8 cellular contexts compared by ENCODE assay signal in the genomic region with DNA sequence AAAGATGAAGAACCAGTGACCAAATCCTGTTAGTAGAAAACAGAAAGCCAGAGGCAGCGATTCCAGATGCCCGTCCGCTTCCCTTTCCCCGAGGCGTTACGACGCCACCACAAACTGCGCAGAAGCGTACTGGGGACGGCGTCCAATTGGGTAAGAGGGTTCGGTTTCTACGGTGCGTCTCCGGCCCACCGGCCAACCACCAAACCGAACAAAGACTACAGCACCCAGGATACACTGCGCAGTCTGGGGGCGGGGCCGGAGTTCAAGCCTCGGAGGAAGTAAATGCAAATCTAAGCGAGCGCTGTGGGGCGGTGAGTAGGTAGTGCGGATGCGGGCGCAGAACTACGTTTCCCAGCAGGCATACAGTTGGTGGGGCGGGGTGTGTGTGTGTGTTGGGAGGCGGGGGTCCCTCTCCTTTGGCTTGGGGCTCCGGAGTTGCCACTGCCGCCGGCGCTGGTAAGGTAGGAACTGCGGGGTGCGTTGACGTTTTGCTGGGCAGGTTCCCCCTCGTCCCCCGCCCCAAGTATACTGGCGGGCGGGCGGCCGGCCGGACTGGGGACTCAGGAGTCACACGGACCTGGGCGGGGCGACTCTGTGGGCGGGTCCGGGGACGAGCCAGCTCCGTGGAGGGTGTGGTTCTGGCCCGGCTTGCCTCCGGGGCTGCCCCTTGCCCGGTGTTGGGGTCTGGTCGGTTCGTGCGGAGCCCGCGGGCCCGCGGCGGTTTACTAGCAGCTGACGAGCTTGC. TPM values are rescaled to one million over a fixed set of nuclear protein-coding genes. Genes with fewer than 3 reads are reported as not detected.
DNase-seq lines count a peak whose midpoint lies in the region; ATAC-seq and TF ChIP-seq lines count a peak whose summit lies in the region.

A gene with protein sequence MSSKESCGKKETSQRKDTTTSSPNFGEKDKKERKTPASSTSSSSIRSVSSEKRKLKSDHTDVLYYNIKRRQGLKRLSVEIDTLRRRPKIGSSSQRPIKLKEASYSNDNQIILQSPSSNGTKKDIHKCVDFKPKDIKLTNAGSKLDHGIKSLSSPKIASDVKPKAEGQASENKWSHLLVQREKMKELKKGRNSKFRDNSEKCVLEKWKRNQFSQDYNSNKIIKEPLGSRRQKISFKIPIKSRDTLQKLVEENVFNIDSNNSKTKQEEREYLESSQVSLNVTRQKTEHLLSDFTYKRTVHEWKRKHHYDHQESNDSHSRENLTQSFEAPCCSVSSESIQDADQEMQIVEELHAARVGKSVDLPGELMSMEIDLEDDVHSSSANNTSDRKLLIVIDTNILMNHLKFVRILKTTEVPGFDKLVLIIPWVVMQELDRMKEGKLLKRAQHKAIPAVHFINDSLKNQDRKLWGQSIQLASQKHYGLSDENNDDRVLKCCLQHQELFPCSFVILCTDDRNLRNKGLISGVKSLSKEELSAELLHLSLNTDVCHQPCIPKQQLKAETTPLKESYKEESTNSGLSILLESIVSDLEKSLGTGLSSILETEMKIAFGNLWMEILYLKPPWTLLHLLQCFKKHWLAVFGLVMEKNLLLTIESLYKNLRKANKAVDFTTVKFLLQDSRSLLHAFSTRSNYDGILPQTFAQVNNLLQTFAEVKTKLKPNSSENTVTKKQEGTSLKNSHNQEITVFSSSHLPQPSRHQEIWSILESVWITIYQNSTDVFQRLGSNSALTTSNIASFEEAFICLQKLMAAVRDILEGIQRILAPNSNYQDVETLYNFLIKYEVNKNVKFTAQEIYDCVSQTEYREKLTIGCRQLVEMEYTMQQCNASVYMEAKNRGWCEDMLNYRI (plus strand): TSS at position 314 of the 745 bp plus-strand sequence. CDS start 3,675 bp downstream, outside the sequence.
A gene with protein sequence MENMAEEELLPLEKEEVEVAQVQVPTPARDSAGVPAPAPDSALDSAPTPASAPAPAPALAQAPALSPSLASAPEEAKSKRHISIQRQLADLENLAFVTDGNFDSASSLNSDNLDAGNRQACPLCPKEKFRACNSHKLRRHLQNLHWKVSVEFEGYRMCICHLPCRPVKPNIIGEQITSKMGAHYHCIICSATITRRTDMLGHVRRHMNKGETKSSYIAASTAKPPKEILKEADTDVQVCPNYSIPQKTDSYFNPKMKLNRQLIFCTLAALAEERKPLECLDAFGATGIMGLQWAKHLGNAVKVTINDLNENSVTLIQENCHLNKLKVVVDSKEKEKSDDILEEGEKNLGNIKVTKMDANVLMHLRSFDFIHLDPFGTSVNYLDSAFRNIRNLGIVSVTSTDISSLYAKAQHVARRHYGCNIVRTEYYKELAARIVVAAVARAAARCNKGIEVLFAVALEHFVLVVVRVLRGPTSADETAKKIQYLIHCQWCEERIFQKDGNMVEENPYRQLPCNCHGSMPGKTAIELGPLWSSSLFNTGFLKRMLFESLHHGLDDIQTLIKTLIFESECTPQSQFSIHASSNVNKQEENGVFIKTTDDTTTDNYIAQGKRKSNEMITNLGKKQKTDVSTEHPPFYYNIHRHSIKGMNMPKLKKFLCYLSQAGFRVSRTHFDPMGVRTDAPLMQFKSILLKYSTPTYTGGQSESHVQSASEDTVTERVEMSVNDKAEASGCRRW (minus strand): TSS at position 100 of the 745 bp plus-strand sequence. CDS start 241 bp downstream, outside the sequence.

- H3K4me1 ChIP-seq in ES-I3 (ENCODE audit: insufficient read depth, low read length) (no peaks in the 10 kb centered on the region), HAP-1 (no peaks in the 10 kb centered on the region), MM.1S (ENCODE audit: low read length) (peaks cover 44% of the 10 kb centered on the region), foreskin keratinocyte (peaks cover 15% of the 10 kb centered on the region), neural progenitor cell (peaks cover 18% of the 10 kb centered on the region)

- H3K9me2 ChIP-seq in MM.1S (replicated peaks; ENCODE audit: insufficient read depth, low read length) = no peaks in the 10 kb centered on the region

- H3K79me2 ChIP-seq in MM.1S (ENCODE audit: low read length) (peaks cover 42% of the 10 kb centered on the region), neural progenitor cell (ENCODE audit: low read depth) (peaks cover 26% of the 10 kb centered on the region)

- H4K20me1 ChIP-seq in MM.1S (ENCODE audit: insufficient read depth, low read length) = no peaks in the 10 kb centered on the region
- H4K20me1 ChIP-seq in neural progenitor cell (ENCODE audit: low read depth) = peaks cover 14% of the 10 kb centered on the region

- H3K36me3 Mint-ChIP-seq in neural progenitor cell = no peaks in the 10 kb centered on the region

- H3K4me3 Mint-ChIP-seq in neural progenitor cell = peak within 1 kb of the TSS; percentile 99

- no peaks in the 10 kb centered on the region for H3K9me3 Mint-ChIP-seq in neural progenitor cell

- H3K4me3 ChIP-seq in HAP-1 (peak within 1 kb of the TSS; percentile 88), MM.1S (ENCODE audit: low read length) (peak within 1 kb of the TSS; percentile 87), neural progenitor cell (peak within 1 kb of the TSS; percentile 63)

- H2AFZ ChIP-seq in MM.1S (ENCODE audit: low read length) = peak within 1 kb of the TSS; percentile 89
- peak within 1 kb of the TSS; percentile 93 for H2AFZ ChIP-seq in neural progenitor cell (replicated peaks)

- peaks cover 6% of the 10 kb centered on the region for H3K27me3 Mint-ChIP-seq in neural progenitor cell (ENCODE audit: insufficient read depth, low read depth)

- no peaks in the 10 kb centered on the region for H3K27me3 ChIP-seq in HAP-1 (ENCODE audit: low read depth)
- no peaks in the 10 kb centered on the region for H3K27me3 ChIP-seq in MM.1S (replicated peaks; ENCODE audit: insufficient read depth, low read length)
- no peaks in the 10 kb centered on the region for H3K27me3 ChIP-seq in foreskin keratinocyte
- no peaks in the 10 kb centered on the region for H3K27me3 ChIP-seq in neural progenitor cell

- TF ChIP-seq CTCF in MM.1S (IDR thresholded peaks at IDR 0.05; ENCODE audit: low read length) = no peak
- TF ChIP-seq CTCF in foreskin keratinocyte (conservative IDR thresholded peaks at IDR 0.05) = no peak
- no peak for TF ChIP-seq CTCF in neural progenitor cell (IDR thresholded peaks at IDR 0.05)

- in situ Hi-C loops in HAP-1 (cut with MboI; ENCODE audit: low sequenced_read_pairs) = no loop called here

- H3K36me3 ChIP-seq in ES-I3 (ENCODE audit: insufficient read depth, low read length) (no peaks in the 10 kb centered on the region), HAP-1 (replicated peaks) (no peaks in the 10 kb centered on the region), MM.1S (replicated peaks; ENCODE audit: insufficient read depth, low read length) (no peaks in the 10 kb centered on the region), neural progenitor cell (no peaks in the 10 kb centered on the region)

- peak; percentile 96 for ATAC-seq in foreskin keratinocyte

- H3K27ac ChIP-seq in MM.1S (ENCODE audit: low read length) (peak within 1 kb of the TSS; percentile 74), foreskin keratinocyte (peak within 1 kb of the TSS; percentile 85), neural progenitor cell (peak within 1 kb of the TSS; percentile 87)

- H3K4me2 ChIP-seq in MM.1S (ENCODE audit: low read depth, low read length) (peak within 1 kb of the TSS; percentile 81), neural progenitor cell (peak within 1 kb of the TSS; percentile 90)

- H3K9ac ChIP-seq in ES-I3 (ENCODE audit: low read depth, low read length) (peak within 1 kb of the TSS; percentile 93), MM.1S (ENCODE audit: low read length) (peak within 1 kb of the TSS; percentile 91), neural progenitor cell (peak within 1 kb of the TSS; percentile 85)

- DNase-seq in HAP-1 (ENCODE audit: low spot score in 2 of 2) (peak; percentile 98 to 99), MM.1S (peak; percentile 100), SIG-M5 (lab: John Stamatoyannopoulos, UW) (peak; percentile 100), foreskin keratinocyte (peak; percentile 97 to 98), neural progenitor cell (ENCODE audit: low spot score) (peak; percentile 99), stromal cell of bone marrow (ENCODE audit: low read depth) (peak; percentile 100)
- DNase-seq in activated naive CD4-positive, alpha-beta T cell (lab: John Stamatoyannopoulos, UW) = peak; percentile 90 to 98 (median 93)

- H3K9me3 ChIP-seq in ES-I3 (ENCODE audit: control insufficient read depth, insufficient read depth, low read length) (no peaks in the 10 kb centered on the region), HAP-1 (no peaks in the 10 kb centered on the region), MM.1S (replicated peaks; ENCODE audit: insufficient read depth, low read length) (no peaks in the 10 kb centered on the region), neural progenitor cell (ENCODE audit: low read depth) (no peaks in the 10 kb centered on the region)

- H3F3A ChIP-seq in MM.1S (ENCODE audit: insufficient read depth, low read length) (peaks cover 26% of the 10 kb centered on the region), neural progenitor cell (ENCODE audit: low read depth) (peaks cover 7% of the 10 kb centered on the region)

- H3K27ac Mint-ChIP-seq in neural progenitor cell = peak within 1 kb of the TSS; percentile 94

- H3K4me1 Mint-ChIP-seq in neural progenitor cell = peaks cover 27% of the 10 kb centered on the region

RNA-seq across cellular contexts. Expression of the first gene that starts in this region (rescaled TPM):
- 2.0 and 2.4 TPM in 2 replicates for total RNA-seq in foreskin keratinocyte
- polyA plus RNA-seq in foreskin keratinocyte = 0.72 and 0.82 TPM in 2 replicates
- 9.1 and 12.4 TPM in 2 replicates for total RNA-seq in neural progenitor cell (ENCODE audit: low replicate concordance)

RNA-seq across cellular contexts. Expression of the second gene that starts in this region (rescaled TPM):
- total RNA-seq in foreskin keratinocyte (15.8 and 16.7 TPM in 2 replicates), neural progenitor cell (ENCODE audit: low replicate concordance) (41.2 and 58.9 TPM in 2 replicates)
- 4.5 and 6.2 TPM in 2 replicates for polyA plus RNA-seq in foreskin keratinocyte

Comparison
In these comparisons a context has a peak if more than half of its experiments do, and no peak if none do; other contexts are left out.
1. Peak in every context shown above with its lines: DNase-seq, ATAC-seq, H3K4me3 ChIP-seq and H3K27ac ChIP-seq.